8 cellular contexts compared by ENCODE assay signal in the genomic region with DNA sequence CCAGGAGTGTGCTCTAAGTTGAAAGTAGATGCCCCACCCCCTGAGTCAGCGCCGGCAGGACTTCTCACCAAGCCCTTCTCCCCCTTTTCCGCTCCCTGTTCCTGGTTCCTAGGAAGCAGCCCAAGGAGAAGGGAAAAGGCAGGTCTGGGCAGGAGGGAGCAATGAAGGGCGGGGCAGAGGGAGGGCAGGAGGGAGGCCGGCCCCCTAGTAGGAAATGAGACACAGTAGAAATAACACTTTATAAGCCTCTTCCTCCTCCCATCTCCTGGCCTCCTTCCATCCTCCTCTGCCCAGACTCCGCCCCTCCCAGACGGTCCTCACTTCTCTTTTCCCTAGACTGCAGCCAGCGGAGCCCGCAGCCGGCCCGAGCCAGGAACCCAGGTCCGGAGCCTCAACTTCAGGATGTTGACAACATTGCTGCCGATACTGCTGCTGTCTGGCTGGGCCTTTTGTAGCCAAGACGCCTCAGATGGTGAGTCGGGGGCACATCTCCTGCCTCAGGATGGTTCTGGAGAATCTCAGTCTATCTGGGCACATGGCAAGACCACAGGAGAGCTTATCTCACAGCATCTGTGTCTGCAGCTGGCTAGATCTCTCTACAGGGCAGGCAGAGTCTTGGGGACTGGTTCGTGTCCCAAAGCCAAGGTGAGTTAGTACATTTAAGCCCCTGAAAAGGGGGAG. TPM values are rescaled to one million over a fixed set of nuclear protein-coding genes. Genes with fewer than 3 reads are reported as not detected.
DNase-seq lines count a peak whose midpoint lies in the region; ATAC-seq and TF ChIP-seq lines count a peak whose summit lies in the region.

Gene PROCR, plus strand, starts transcription at position 320 of the 681 bp plus-strand sequence. Its CDS starts 83 bp downstream, at position 403.

- H2BK15ac ChIP-seq in H9 (ENCODE audit: low read depth, low read length) = no peak within 1 kb of the TSS

- peaks cover 36% of the 10 kb centered on the region for H3K27me3 Mint-ChIP-seq in H9 (ENCODE audit: low read depth)

- no peak within 1 kb of the TSS for H4K8ac ChIP-seq in H9 (replicated peaks; ENCODE audit: insufficient read length, low read depth, low read length)

- H4K5ac ChIP-seq in H9 (ENCODE audit: insufficient read length, low read depth, low read length) = no peak within 1 kb of the TSS

- H3K4ac ChIP-seq in H9 (ENCODE audit: low read depth, low read length) = no peak within 1 kb of the TSS

- peaks cover 11% of the 10 kb centered on the region for H3K23me2 ChIP-seq in H9 (ENCODE audit: insufficient read length, low read depth, low read length, poor library complexity, severe bottlenecking)

- POLR2A ChIA-PET in PC-3 (lab: Charles Lee; ENCODE audit: unreplicated experiment) = no interaction called here

- ATAC-seq in PC-3 (peak; percentile 97), body of pancreas (peak; percentile 78), psoas muscle (peak; percentile 44 to 81 (median 80)), GM18867 (IDR thresholded peaks at IDR 0.05; ENCODE audit: unreplicated experiment) (no peak), HG02759 (IDR thresholded peaks at IDR 0.05; ENCODE audit: unreplicated experiment) (no peak)

- no peaks in the 10 kb centered on the region for H4K20me1 ChIP-seq in H9 (ENCODE audit: control insufficient read depth, insufficient read depth, insufficient read length)
- no peaks in the 10 kb centered on the region for H4K20me1 ChIP-seq in PC-3 (ENCODE audit: low read length)
- no peaks in the 10 kb centered on the region for H4K20me1 ChIP-seq in hepatocyte (ENCODE audit: insufficient read depth, poor library complexity, severe bottlenecking)

- no peak within 1 kb of the TSS for H2BK5ac ChIP-seq in H9 (ENCODE audit: insufficient read length, low read length)

- H3K9ac ChIP-seq in H9 (ENCODE audit: extremely low read depth, insufficient read length, low read length) (peak within 1 kb of the TSS; percentile 3), PC-3 (ENCODE audit: low read length) (peak within 1 kb of the TSS; percentile 52)

- no peak for TF ChIP-seq POLR2A in body of pancreas (IDR thresholded peaks at IDR 0.05)

- no peaks in the 10 kb centered on the region for H3F3A ChIP-seq in PC-3 (ENCODE audit: low read length, unreplicated experiment)

- H2AK5ac ChIP-seq in H9 (ENCODE audit: insufficient read length, low read length) = no peak within 1 kb of the TSS

- no peak within 1 kb of the TSS for H2BK20ac ChIP-seq in H9 (ENCODE audit: low read depth, low read length, poor library complexity, severe bottlenecking)

- H3T11ph ChIP-seq in H9 (ENCODE audit: low read length) = no peak within 1 kb of the TSS

- intact Hi-C loops in PC-3 (cut with micrococcal nuclease) = loop anchor here (1.0 kb wide), 1 partner anchor 25 kb away; the partner anchor contains the start of gene EDEM2
- intact Hi-C loops in body of pancreas (cut with DNase I) = no loop called here
- intact Hi-C loops in psoas muscle (cut with DNase I) = no loop called here

- H3K4me3 ChIP-seq in PC-3 (ENCODE audit: low read length) = peak within 1 kb of the TSS; percentile 72
- H3K4me3 ChIP-seq in body of pancreas = no peak within 1 kb of the TSS
- no peak within 1 kb of the TSS for H3K4me3 ChIP-seq in hepatocyte
- H3K4me3 ChIP-seq in psoas muscle = peak within 1 kb of the TSS; percentile 55

- H3K9me2 ChIP-seq in PC-3 (replicated peaks; ENCODE audit: low read length) (no peaks in the 10 kb centered on the region), hepatocyte (replicated peaks; ENCODE audit: insufficient read depth) (no peaks in the 10 kb centered on the region)

- no peaks in the 10 kb centered on the region for H3K9me3 Mint-ChIP-seq in H9

- H3K14ac ChIP-seq in H9 (ENCODE audit: insufficient read depth, low read length) = no peak within 1 kb of the TSS; the same call in 1 of the 2 replicates

- H3K27ac Mint-ChIP-seq in H9 = peak within 1 kb of the TSS in 1 of 3 experiments; percentile 14; a peak in 1 of 7 replicates

- TF ChIP-seq CTCF in AG09319 (IDR thresholded peaks at IDR 0.05; ENCODE audit: low read depth, low read length) (no peak), H9 (conservative IDR thresholded peaks at IDR 0.05) (no peak), PC-3 (conservative IDR thresholded peaks at IDR 0.05; ENCODE audit: low read depth, low read length) (no peak), body of pancreas (IDR thresholded peaks at IDR 0.05) (no peak), hepatocyte (IDR thresholded peaks at IDR 0.05; ENCODE audit: poor library complexity) (no peak), psoas muscle (IDR thresholded peaks at IDR 0.05) (no peak)

- no peak within 1 kb of the TSS for H4K91ac ChIP-seq in H9 (ENCODE audit: insufficient read length, low read depth, low read length)

- no peak within 1 kb of the TSS for H3K23ac ChIP-seq in H9 (ENCODE audit: insufficient read length, low read depth, low read length)

- H2BK12ac ChIP-seq in H9 (ENCODE audit: insufficient read length, low read depth, low read length) = no peak within 1 kb of the TSS

- H3K79me2 ChIP-seq in H9 (ENCODE audit: insufficient read depth, low read length) = no peaks in the 10 kb centered on the region
- no peaks in the 10 kb centered on the region for H3K79me2 ChIP-seq in PC-3 (ENCODE audit: low read length)
- no peaks in the 10 kb centered on the region for H3K79me2 ChIP-seq in hepatocyte

- peaks cover 8 to 12% (median 10%) of the 10 kb centered on the region in 3 experiments; a peak in 6 of 7 replicates for H3K36me3 Mint-ChIP-seq in H9 (ENCODE audit: insufficient read depth in 1 of 3, low read depth in 3 of 3)

- H3K27me3 ChIP-seq in H9 (ENCODE audit: insufficient read depth, low read length) (no peaks in the 10 kb centered on the region; the same call in 1 of the 2 replicates), PC-3 (ENCODE audit: low read length) (no peaks in the 10 kb centered on the region), body of pancreas (no peaks in the 10 kb centered on the region), hepatocyte (no peaks in the 10 kb centered on the region), psoas muscle (ENCODE audit: insufficient read depth in 3 of 3, low read length in 2 of 3) (peaks cover 0 to 2% (median 0%) of the 10 kb centered on the region in 3 donors)

- H3K4me3 Mint-ChIP-seq in H9 = peak within 1 kb of the TSS; percentile 52 to 79

- H3K18ac ChIP-seq in H9 (ENCODE audit: insufficient read length, low read depth, low read length) = no peak within 1 kb of the TSS

- TSS peak; percentile 67 for BruUV-seq in PC-3 (replicated peaks; lab: Mats Ljungman, UMichigan)

- no peaks in the 10 kb centered on the region for H3K9me3 ChIP-seq in H9 (ENCODE audit: control insufficient read depth, low read depth, low read length)
- H3K9me3 ChIP-seq in PC-3 (ENCODE audit: low read length) = no peaks in the 10 kb centered on the region
- H3K9me3 ChIP-seq in body of pancreas = no peaks in the 10 kb centered on the region
- no peaks in the 10 kb centered on the region for H3K9me3 ChIP-seq in hepatocyte (ENCODE audit: low read depth)
- no peaks in the 10 kb centered on the region for H3K9me3 ChIP-seq in psoas muscle

- H2AFZ ChIP-seq in H9 (ENCODE audit: low read length) (no peak within 1 kb of the TSS), PC-3 (ENCODE audit: low read length) (peak within 1 kb of the TSS; percentile 84), hepatocyte (peak within 1 kb of the TSS; percentile 82)

- no CpG with 5 or more reads among the region's 16 CpGs for WGBS in H9 (ENCODE audit: extremely low coverage, insufficient read length, low lambda C conversion rate)
- WGBS in body of pancreas, 2 donors = 4 to 5% methylated on average over 16 of the region's 16 CpGs
- WGBS in hepatocyte (ENCODE audit: low lambda C conversion rate, missing lambda C conversion rate) = 7% methylated on average over 14 of the region's 16 CpGs
- 9 to 15% (median 13%) methylated on average over 15 to 16 of the region's 16 CpGs for WGBS in psoas muscle, 3 donors

- CTCF ChIA-PET in PC-3 (lab: Charles Lee) = no interaction called here

- H3K4me1 ChIP-seq in H9 (ENCODE audit: insufficient read depth, low read length) (peaks cover 4% of the 10 kb centered on the region; the same call in 1 of the 2 replicates), PC-3 (ENCODE audit: insufficient read depth, low read length) (peaks cover 19% of the 10 kb centered on the region), body of pancreas (peaks cover 11% of the 10 kb centered on the region), hepatocyte (ENCODE audit: insufficient read depth) (no peaks in the 10 kb centered on the region), psoas muscle (no peaks in the 10 kb centered on the region)

- H3K4me2 ChIP-seq in H9 (ENCODE audit: insufficient read depth, insufficient read length, low read length) (peak within 1 kb of the TSS; percentile 50), PC-3 (ENCODE audit: low read length) (peak within 1 kb of the TSS; percentile 89), hepatocyte (peak within 1 kb of the TSS; percentile 80)

- H2BK120ac ChIP-seq in H9 (ENCODE audit: low read depth, low read length, poor library complexity, severe bottlenecking) = no peak within 1 kb of the TSS

- peaks cover 22 to 40% of the 10 kb centered on the region in 2 experiments for H3K4me1 Mint-ChIP-seq in H9

- peak; percentile 70 for DNase-seq in AG09319 (ENCODE audit: extremely low read depth, low read depth)
- peak; percentile 92 for DNase-seq in H9
- DNase-seq in PC-3 = peak; percentile 97
- peak; percentile 64 to 81 (median 76) for DNase-seq in body of pancreas
- peak; percentile 79 for DNase-seq in hepatocyte (ENCODE audit: low spot score)
- DNase-seq in psoas muscle = peak; percentile 88

- H3K27ac ChIP-seq in H9 (ENCODE audit: insufficient read length, low read depth, low read length) (no peak within 1 kb of the TSS), PC-3 (ENCODE audit: low read length) (no peak within 1 kb of the TSS), body of pancreas (peak within 1 kb of the TSS in 3 of 4 donors; percentile 23 to 39 (median 35)), hepatocyte (peak within 1 kb of the TSS; percentile 49), psoas muscle (peak within 1 kb of the TSS; percentile 16)

- no peak within 1 kb of the TSS for H3K56ac ChIP-seq in H9 (ENCODE audit: insufficient read length, low read depth, low read length)

- no peaks in the 10 kb centered on the region for H3K79me1 ChIP-seq in H9 (ENCODE audit: insufficient read depth, low read depth, low read length, poor library complexity, severe bottlenecking)

- H3K36me3 ChIP-seq in PC-3 (ENCODE audit: low read depth, low read length) = no peaks in the 10 kb centered on the region
- H3K36me3 ChIP-seq in body of pancreas (replicated peaks in 1 of 2; ENCODE audit: insufficient read depth in 1 of 2, low read depth in 2 of 2) = no peaks in the 10 kb centered on the region
- no peaks in the 10 kb centered on the region for H3K36me3 ChIP-seq in hepatocyte (replicated peaks; ENCODE audit: insufficient read depth, low read depth)
- H3K36me3 ChIP-seq in psoas muscle (ENCODE audit: insufficient read depth in 1 of 2, low read depth in 1 of 2) = no peaks in the 10 kb centered on the region

RNA-seq across cellular contexts. Expression of gene PROCR, which starts in this region (rescaled TPM):
- total RNA-seq in H9 (2021) (5.8 and 6.4 TPM in 2 replicates), PC-3 (2014; rRNA removed) (45.4 and 55.7 TPM in 2 replicates), body of pancreas (10 to 100 TPM in 1 of 2 donors, 1 to 10 TPM in 1; 4.0 to 14.8 TPM), hepatocyte (7.5 and 7.7 TPM in 2 replicates), psoas muscle (1 to 10 TPM; 2.8 to 8.8 (median 6.4) TPM)
- polyA plus RNA-seq in hepatocyte (9.0 and 14.1 TPM in 2 replicates), psoas muscle (1 to 10 TPM; 5.2 to 7.1 (median 6.1) TPM)

Comparison
In these comparisons a context has a peak if more than half of its experiments do, and no peak if none do; other contexts are left out.
1. H3K27ac ChIP-seq: peak in body of pancreas (3 of 4), hepatocyte (single experiment) and psoas muscle (single experiment); none in H9 (single experiment) and PC-3 (single experiment).
2. ATAC-seq: peak in PC-3 (single experiment), body of pancreas (single experiment) and psoas muscle (4 of 4); none in GM18867 (single experiment) and HG02759 (single experiment).
3. H3K4me3 ChIP-seq: peak in PC-3 (single experiment) and psoas muscle (single experiment); none in body of pancreas (0 of 2) and hepatocyte (single experiment).
4. Peak in every context shown above with its lines, with median percentiles within 50 percentile points of each other: DNase-seq and H3K4me2 ChIP-seq.